In genomic region chr7:4957847-4958476, GRCh38 we compare ENCODE assay signal across 18 cellular contexts. TPM values are rescaled to one million over a fixed set of nuclear protein-coding genes. Genes with fewer than 3 reads are reported as not detected.
DNase-seq lines count a peak whose midpoint lies in the region; ATAC-seq, FAIRE-seq and TF ChIP-seq lines count a peak whose summit lies in the region.
"Had no signal": no experiment of that assay in that cellular context is flagged by ENCODE, and none has a peak within 500 bp of the region (broad histone marks: within the 10 kb centered on the region; RNA-seq: fewer than 3 reads in every experiment).

No MANE protein-coding gene starts in this region.

- no peaks in the 10 kb centered on the region for H4K20me1 ChIP-seq in mammary epithelial cell (ENCODE audit: insufficient read depth, low read length)

- no peaks in the 10 kb centered on the region for H3K9me3 Mint-ChIP-seq in stimulated activated memory B cell treated with anti-CD40 and anti-IgM and Interleukin-4, amounts not matched to agents 10 μg/mL and 1 μg/mL and 100 μg/mL, for 72 hours

- no peak overlapping the region for H3K27ac Mint-ChIP-seq in T-helper 17 cell
- no peak overlapping the region for H3K27ac Mint-ChIP-seq in stimulated activated memory B cell treated with anti-CD40 and anti-IgM and Interleukin-4, amounts not matched to agents 10 μg/mL and 1 μg/mL and 100 μg/mL, for 72 hours

- no peak for FAIRE-seq in kidney (lab: Jason Lieb, UNC)

- peaks cover 4% of the 10 kb centered on the region for H3K36me3 Mint-ChIP-seq in T-helper 17 cell (ENCODE audit: low read depth)
- H3K36me3 Mint-ChIP-seq in stimulated activated memory B cell treated with anti-CD40 and anti-IgM and Interleukin-4, amounts not matched to agents 10 μg/mL and 1 μg/mL and 100 μg/mL, for 72 hours = no peaks in the 10 kb centered on the region

- no peak for TF ChIP-seq CTCF in kidney (IDR thresholded peaks at IDR 0.05; ENCODE audit: borderline replicate concordance, extremely low read depth, insufficient read depth)
- no peak for TF ChIP-seq CTCF in mammary epithelial cell (conservative IDR thresholded peaks at IDR 0.05 in 1 of 2, IDR thresholded peaks at IDR 0.05 in 1 of 2; ENCODE audit: extremely low read depth in 1 of 2, insufficient read depth in 1 of 2, low read depth in 1 of 2, low read length in 2 of 2)

- 52% methylated on average over 12 of the region's 13 CpGs for WGBS in mammary epithelial cell (ENCODE audit: low coverage, missing lambda C conversion rate)

- in situ Hi-C loops in mammary epithelial cell (cut with MboI; ENCODE audit: low sequenced_read_pairs in 2 of 2) = no loop called here

- no peak overlapping the region for H3K27ac ChIP-seq in kidney (ENCODE audit: low read depth in 2 of 2, low read length in 2 of 2)
- no peak overlapping the region for H3K27ac ChIP-seq in mammary epithelial cell (ENCODE audit: insufficient read depth, low read depth, low read length)
- H3K27ac ChIP-seq: 22Rv1, colonic mucosa, GM23248, right atrium auricular region had no signal

- no peak for ATAC-seq in T-helper 17 cell
- peak; percentile 43 for ATAC-seq in stimulated activated memory B cell treated with anti-CD40 and anti-IgM and Interleukin-4, amounts not matched to agents 10 μg/mL and 1 μg/mL and 100 μg/mL, for 72 hours
- ATAC-seq in GM19397 (IDR thresholded peaks at IDR 0.05; ENCODE audit: unreplicated experiment) = no peak

- no peaks in the 10 kb centered on the region for H3K79me2 ChIP-seq in mammary epithelial cell (ENCODE audit: insufficient read depth, low read length)

- H3K4me1 Mint-ChIP-seq in T-helper 17 cell = peaks cover 6% of the 10 kb centered on the region
- H3K4me1 Mint-ChIP-seq in stimulated activated memory B cell treated with anti-CD40 and anti-IgM and Interleukin-4, amounts not matched to agents 10 μg/mL and 1 μg/mL and 100 μg/mL, for 72 hours = peaks cover 7% of the 10 kb centered on the region

- H3K4me3 ChIP-seq in kidney (ENCODE audit: low read length in 2 of 2) (no peak overlapping the region), mammary epithelial cell (replicated peaks in 1 of 3; ENCODE audit: insufficient read depth in 1 of 3, low read depth in 2 of 3, low read length in 3 of 3) (no peak overlapping the region)
- H3K4me3 ChIP-seq: colonic mucosa, GM23248 had no signal

- H2AFZ ChIP-seq in mammary epithelial cell (ENCODE audit: low read depth, low read length) = no peak overlapping the region
- H2AFZ ChIP-seq: GM23248 had no signal

- DNase-seq in DMS 273 (lab: John Stamatoyannopoulos, UW; ENCODE audit: unreplicated experiment) = peak; percentile 21
- no peak for DNase-seq in DMS 273 treated with DMSO at 0.1 percent for 48 hours (lab: John Stamatoyannopoulos, UW)
- DNase-seq in T-helper 17 cell = no peak
- peak; percentile 45 for DNase-seq in kidney
- no peak for DNase-seq in T1000 (lab: John Stamatoyannopoulos, UW)
- no peak for DNase-seq in mammary epithelial cell
- DNase-seq: activated CD4-positive, alpha-beta T cell treated with anti-CD3 and anti-CD28 coated beads, Interleukin-2, amount 50 U/mL, for 48 hours; activated naive CD4-positive, alpha-beta T cell treated with anti-CD3 and anti-CD28 coated beads, Interleukin-2, amount 50 U/mL, for 16 hours; colonic mucosa; GM23248; NCI-H1092; T-helper 2 cell had no signal

- H3K4me1 ChIP-seq in kidney (ENCODE audit: control insufficient read depth in 1 of 2, insufficient read depth in 1 of 2, low read depth in 1 of 2, low read length in 2 of 2) (no peaks in the 10 kb centered on the region), mammary epithelial cell (ENCODE audit: insufficient read depth, low read length) (no peaks in the 10 kb centered on the region)
- H3K4me1 ChIP-seq: colonic mucosa had no signal

- H3K9ac ChIP-seq in kidney (ENCODE audit: low read length in 2 of 2) (no peak overlapping the region), mammary epithelial cell (ENCODE audit: insufficient read depth, low read length) (no peak overlapping the region)
- H3K9ac ChIP-seq: GM23248 had no signal

- CTCF ChIA-PET in mammary epithelial cell (lab: Charles Lee; ENCODE audit: low non-redundant PET) = no interaction called here

- H3K9me3 ChIP-seq in T-helper 17 cell (ENCODE audit: control insufficient read depth, low read length, poor library complexity, severe bottlenecking) (no peaks in the 10 kb centered on the region), kidney (ENCODE audit: control insufficient read depth in 1 of 2, low read length in 2 of 2) (no peaks in the 10 kb centered on the region), mammary epithelial cell (replicated peaks; ENCODE audit: insufficient read depth, low read length) (no peaks in the 10 kb centered on the region)
- H3K9me3 ChIP-seq: colonic mucosa had no signal

- H3K4me2 ChIP-seq in mammary epithelial cell (ENCODE audit: insufficient read depth, low read depth, low read length) = no peak overlapping the region

- peaks cover 54% of the 10 kb centered on the region for H3K27me3 Mint-ChIP-seq in T-helper 17 cell
- peaks cover 72% of the 10 kb centered on the region for H3K27me3 Mint-ChIP-seq in stimulated activated memory B cell treated with anti-CD40 and anti-IgM and Interleukin-4, amounts not matched to agents 10 μg/mL and 1 μg/mL and 100 μg/mL, for 72 hours

- H3K36me3 ChIP-seq in kidney (ENCODE audit: control insufficient read depth in 1 of 2, insufficient read depth in 2 of 2, low read length in 2 of 2) = no peaks in the 10 kb centered on the region
- no peaks in the 10 kb centered on the region for H3K36me3 ChIP-seq in mammary epithelial cell (ENCODE audit: insufficient read depth, low read length)
- H3K36me3 ChIP-seq: colonic mucosa, right atrium auricular region had no signal

- H3K27me3 ChIP-seq in mammary epithelial cell (ENCODE audit: insufficient read depth, low read length) = peaks cover 7% of the 10 kb centered on the region

- H3K4me3 Mint-ChIP-seq in T-helper 17 cell = peak overlapping the region; percentile 86
- no peak overlapping the region for H3K4me3 Mint-ChIP-seq in stimulated activated memory B cell treated with anti-CD40 and anti-IgM and Interleukin-4, amounts not matched to agents 10 μg/mL and 1 μg/mL and 100 μg/mL, for 72 hours

- no TSS peak for BruUV-seq in mammary epithelial cell (replicated peaks; lab: Mats Ljungman, UMichigan)

- intact Hi-C loops in kidney (cut with DNase I) = no loop called here
- intact Hi-C loops in mammary epithelial cell (cut with micrococcal nuclease) = no loop called here

- dilution Hi-C loops in mammary epithelial cell (cut with HindIII; ENCODE audit: low sequenced_read_pairs) = no loop called here

RNA-seq across cellular contexts. Expression of gene MMD2, which starts 1.0 kb away (rescaled TPM):
- total RNA-seq in T-helper 17 cell (not detected), kidney (not detected), mammary epithelial cell (not detected)
- polyA plus RNA-seq in kidney (ENCODE audit: insufficient read depth, low read depth, low replicate concordance) (not detected), mammary epithelial cell (not detected)
- polyA minus RNA-seq in mammary epithelial cell = not detected
- total RNA-seq: colonic mucosa, GM23248, HT1080, NCI-H460 had no signal
- polyA plus RNA-seq: GM23248 had no signal

Comparison
In these comparisons a context has a peak if more than half of its experiments do, and no peak if none do; other contexts are left out.
1. DNase-seq: peak in DMS 273 (single experiment) and kidney (single experiment); none in DMS 273 treated with DMSO at 0.1 percent for 48 hours (single experiment), T-helper 17 cell (0 of 3), T1000 (single experiment) and mammary epithelial cell (single experiment).